22 cellular contexts compared by ENCODE assay signal in the genomic region with DNA sequence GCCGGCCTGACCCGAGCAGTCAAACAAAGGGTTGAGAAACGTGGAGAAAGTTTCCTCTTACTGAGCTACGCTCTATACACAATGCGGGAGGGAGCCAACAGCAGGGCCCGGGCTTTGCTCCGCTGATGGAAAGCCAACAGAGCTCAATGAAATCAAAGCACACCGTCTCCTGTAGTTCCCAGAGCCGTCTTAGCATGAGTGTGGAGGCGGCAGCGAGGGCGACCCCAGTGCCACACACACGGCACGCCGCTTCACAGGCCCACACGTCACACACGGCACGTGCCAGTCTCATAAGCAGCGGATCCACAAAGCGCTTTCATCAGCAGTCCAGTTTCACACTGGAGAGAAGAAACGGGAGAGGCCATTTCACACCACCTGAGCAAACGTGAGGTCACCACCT. TPM values are rescaled to one million over a fixed set of nuclear protein-coding genes. Genes with fewer than 3 reads are reported as not detected.
A peak's percentile ranks its signal among the peaks of the same experiment; 100 is the strongest.
DNase-seq lines count a peak whose midpoint lies in the region; ATAC-seq and TF ChIP-seq lines count a peak whose summit lies in the region.
"Had no signal": no experiment of that assay in that cellular context is flagged by ENCODE, and none has a peak within 500 bp of the region (broad histone marks: within the 10 kb centered on the region; RNA-seq: fewer than 3 reads in every experiment).

No MANE protein-coding gene starts in this region.

- CTCF ChIA-PET in CD8-positive, alpha-beta T cell (lab: Charles Lee) = interaction anchor here (1.9 kb wide), 1 partner anchor 34 kb away, joined by 4 read pairs; a partner anchor contains a TSS

- H3K9me3 ChIP-seq in CD8-positive, alpha-beta T cell (ENCODE audit: low read length) = no peaks in the 10 kb centered on the region
- H3K9me3 ChIP-seq: esophagus muscularis mucosa, gastrocnemius medialis, pancreas, thyroid gland had no signal

- DNase-seq in CD14-positive monocyte (ENCODE audit: low spot score) (peak; percentile 25), OCI-M1 (lab: John Stamatoyannopoulos, UW) (no peak), anterior cingulate cortex (lab: John Stamatoyannopoulos, UW) (no peak), NCI-H1105 treated with DMSO at 0.1 percent for 48 hours (lab: John Stamatoyannopoulos, UW) (no peak)
- DNase-seq in CD8-positive, alpha-beta T cell = peak in 1 of 7 experiments; percentile 27
- no peak for DNase-seq in activated T-helper 1 cell treated with anti-CD3 and anti-CD28 coated beads, Interleukin-12 subunit alpha, Interleukin-12 subunit beta, Interleukin-2, Interleukin-4 antibody, amounts not matched to agents 30 ng/mL and 10 ng/mL and 1 ng/mL, durations not matched to agents 14 hours and 24 hours and 36 hours (ENCODE audit: low spot score)
- DNase-seq in naive thymus-derived CD8-positive, alpha-beta T cell = no peak
- DNase-seq: activated gamma-delta T cell; cerebellar nuclear complex; gastrocnemius medialis; Karpas-422; mammary epithelial cell; NCI-H187 treated with DMSO at 0.1 percent for 48 hours; NCI-H345; PC-3; SHP77; stimulated activated naive B cell treated with anti-CD40 and anti-IgM and Interleukin-4, amounts not matched to agents 10 μg/mL and 1 μg/mL and 100 μg/mL, for 72 hours; thyroid gland; WERI-Rb-1 had no signal

- H3K27me3 Mint-ChIP-seq in CD14-positive monocyte (ENCODE audit: low read depth in 3 of 3) = no peaks in the 10 kb centered on the region
- H3K27me3 Mint-ChIP-seq in CD8-positive, alpha-beta T cell (ENCODE audit: low read depth) = no peaks in the 10 kb centered on the region
- no peaks in the 10 kb centered on the region for H3K27me3 Mint-ChIP-seq in activated T-helper 1 cell treated with anti-CD3 and anti-CD28 coated beads, Interleukin-12 subunit alpha, Interleukin-12 subunit beta, Interleukin-2, Interleukin-4 antibody, amounts not matched to agents 30 ng/mL and 10 ng/mL and 1 ng/mL, durations not matched to agents 14 hours and 24 hours and 36 hours (ENCODE audit: insufficient read depth)
- H3K27me3 Mint-ChIP-seq in naive thymus-derived CD8-positive, alpha-beta T cell = no peaks in the 10 kb centered on the region
- H3K27me3 Mint-ChIP-seq: stimulated activated naive B cell treated with anti-CD40 and anti-IgM and Interleukin-4, amounts not matched to agents 10 μg/mL and 1 μg/mL and 100 μg/mL, for 72 hours had no signal

- H3K4me3 ChIP-seq in CD8-positive, alpha-beta T cell (ENCODE audit: low read depth, low read length) = no peak overlapping the region
- H3K4me3 ChIP-seq: esophagus muscularis mucosa, gastrocnemius medialis, pancreas, thyroid gland had no signal

- no peak overlapping the region for H3K27ac Mint-ChIP-seq in CD14-positive monocyte
- peak overlapping the region; percentile 97 for H3K27ac Mint-ChIP-seq in CD8-positive, alpha-beta T cell
- peak overlapping the region; percentile 93 for H3K27ac Mint-ChIP-seq in activated T-helper 1 cell treated with anti-CD3 and anti-CD28 coated beads, Interleukin-12 subunit alpha, Interleukin-12 subunit beta, Interleukin-2, Interleukin-4 antibody, amounts not matched to agents 30 ng/mL and 10 ng/mL and 1 ng/mL, durations not matched to agents 14 hours and 24 hours and 36 hours
- H3K27ac Mint-ChIP-seq in naive thymus-derived CD8-positive, alpha-beta T cell = peak overlapping the region in 8 of 10 donors; percentile 75 to 99 (median 90)
- H3K27ac Mint-ChIP-seq: stimulated activated naive B cell treated with anti-CD40 and anti-IgM and Interleukin-4, amounts not matched to agents 10 μg/mL and 1 μg/mL and 100 μg/mL, for 72 hours had no signal

- peaks cover 49% of the 10 kb centered on the region for H3K4me1 ChIP-seq in CD8-positive, alpha-beta T cell (ENCODE audit: insufficient read depth, low read length)
- H3K4me1 ChIP-seq: esophagus muscularis mucosa, gastrocnemius medialis, pancreas had no signal

- ATAC-seq in CD8-positive, alpha-beta T cell = no peak
- no peak for ATAC-seq in naive thymus-derived CD8-positive, alpha-beta T cell
- ATAC-seq: gastrocnemius medialis; pancreas; PC-3; sciatic nerve; stimulated activated naive B cell treated with anti-CD40 and anti-IgM and Interleukin-4, amounts not matched to agents 10 μg/mL and 1 μg/mL and 100 μg/mL, for 72 hours had no signal

- H3K36me3 ChIP-seq in CD8-positive, alpha-beta T cell (ENCODE audit: insufficient read depth, low read length) = peaks cover 38% of the 10 kb centered on the region

- H3K9me3 Mint-ChIP-seq in CD14-positive monocyte = no peaks in the 10 kb centered on the region
- no peaks in the 10 kb centered on the region for H3K9me3 Mint-ChIP-seq in CD8-positive, alpha-beta T cell
- H3K9me3 Mint-ChIP-seq in activated T-helper 1 cell treated with anti-CD3 and anti-CD28 coated beads, Interleukin-12 subunit alpha, Interleukin-12 subunit beta, Interleukin-2, Interleukin-4 antibody, amounts not matched to agents 30 ng/mL and 10 ng/mL and 1 ng/mL, durations not matched to agents 14 hours and 24 hours and 36 hours = no peaks in the 10 kb centered on the region
- no peaks in the 10 kb centered on the region for H3K9me3 Mint-ChIP-seq in naive thymus-derived CD8-positive, alpha-beta T cell
- H3K9me3 Mint-ChIP-seq: stimulated activated naive B cell treated with anti-CD40 and anti-IgM and Interleukin-4, amounts not matched to agents 10 μg/mL and 1 μg/mL and 100 μg/mL, for 72 hours had no signal

- peaks cover 93 to 100% of the 10 kb centered on the region in 2 donors for H3K36me3 Mint-ChIP-seq in CD14-positive monocyte
- peaks cover 74% of the 10 kb centered on the region for H3K36me3 Mint-ChIP-seq in CD8-positive, alpha-beta T cell
- peaks cover 61% of the 10 kb centered on the region for H3K36me3 Mint-ChIP-seq in activated T-helper 1 cell treated with anti-CD3 and anti-CD28 coated beads, Interleukin-12 subunit alpha, Interleukin-12 subunit beta, Interleukin-2, Interleukin-4 antibody, amounts not matched to agents 30 ng/mL and 10 ng/mL and 1 ng/mL, durations not matched to agents 14 hours and 24 hours and 36 hours (ENCODE audit: low read depth)
- peaks cover 0 to 72% (median 29%) of the 10 kb centered on the region in 3 donors for H3K36me3 Mint-ChIP-seq in naive thymus-derived CD8-positive, alpha-beta T cell

- H3K27me3 ChIP-seq in CD8-positive, alpha-beta T cell (ENCODE audit: insufficient read depth, low read length) = no peaks in the 10 kb centered on the region
- H3K27me3 ChIP-seq: esophagus muscularis mucosa, gastrocnemius medialis, pancreas, thyroid gland had no signal

- no peak overlapping the region for H3K4me3 Mint-ChIP-seq in CD14-positive monocyte
- no peak overlapping the region for H3K4me3 Mint-ChIP-seq in CD8-positive, alpha-beta T cell
- H3K4me3 Mint-ChIP-seq in activated T-helper 1 cell treated with anti-CD3 and anti-CD28 coated beads, Interleukin-12 subunit alpha, Interleukin-12 subunit beta, Interleukin-2, Interleukin-4 antibody, amounts not matched to agents 30 ng/mL and 10 ng/mL and 1 ng/mL, durations not matched to agents 14 hours and 24 hours and 36 hours = no peak overlapping the region
- peak overlapping the region in 3 of 10 donors; percentile 7 to 96 (median 59) for H3K4me3 Mint-ChIP-seq in naive thymus-derived CD8-positive, alpha-beta T cell
- H3K4me3 Mint-ChIP-seq: stimulated activated naive B cell treated with anti-CD40 and anti-IgM and Interleukin-4, amounts not matched to agents 10 μg/mL and 1 μg/mL and 100 μg/mL, for 72 hours had no signal

- intact Hi-C loops in CD14-positive monocyte (cut with micrococcal nuclease) = no loop called here
- intact Hi-C loops in CD8-positive, alpha-beta T cell (cut with DNase I, micrococcal nuclease) = no loop called here
- intact Hi-C loops in activated T-helper 1 cell treated with anti-CD3 and anti-CD28 coated beads, Interleukin-12 subunit alpha, Interleukin-12 subunit beta, Interleukin-2, Interleukin-4 antibody, amounts not matched to agents 30 ng/mL and 10 ng/mL and 1 ng/mL, durations not matched to agents 14 hours and 24 hours and 36 hours (cut with micrococcal nuclease) = no loop called here

- H3K4me1 Mint-ChIP-seq in CD14-positive monocyte = peaks cover 7% of the 10 kb centered on the region
- H3K4me1 Mint-ChIP-seq in CD8-positive, alpha-beta T cell (ENCODE audit: low read depth) = peaks cover 51% of the 10 kb centered on the region
- peaks cover 47% of the 10 kb centered on the region for H3K4me1 Mint-ChIP-seq in activated T-helper 1 cell treated with anti-CD3 and anti-CD28 coated beads, Interleukin-12 subunit alpha, Interleukin-12 subunit beta, Interleukin-2, Interleukin-4 antibody, amounts not matched to agents 30 ng/mL and 10 ng/mL and 1 ng/mL, durations not matched to agents 14 hours and 24 hours and 36 hours (ENCODE audit: low read depth)
- H3K4me1 Mint-ChIP-seq in naive thymus-derived CD8-positive, alpha-beta T cell = peaks cover 30 to 59% (median 53%) of the 10 kb centered on the region in 4 donors

- TF ChIP-seq CTCF in CD14-positive monocyte (IDR thresholded peaks at IDR 0.05) = no peak
- TF ChIP-seq CTCF in CD8-positive, alpha-beta T cell (IDR thresholded peaks at IDR 0.05) = no peak

- POLR2A ChIA-PET in CD8-positive, alpha-beta T cell (lab: Charles Lee) = interaction anchor here (2.3 to 6.0 kb wide), 2 partner anchors 15 to 34 kb away, joined by 7 to 92 read pairs; a partner anchor contains a TSS
- POLR2A ChIA-PET in naive thymus-derived CD8-positive, alpha-beta T cell (lab: Charles Lee) = interaction anchor here (0.6 to 7.1 kb wide), 2 partner anchors 34 to 1199 kb away, joined by 6 to 117 read pairs; a partner anchor contains a TSS

- no peak overlapping the region for H3K27ac ChIP-seq in CD8-positive, alpha-beta T cell (ENCODE audit: low read depth, low read length)
- H3K27ac ChIP-seq: esophagus muscularis mucosa, gastrocnemius medialis, pancreas, WERI-Rb-1 had no signal

RNA-seq across cellular contexts. Expression of a gene that starts 34.7 kb away (rescaled TPM):
- polyA plus RNA-seq in CD14-positive monocyte = 10 to 100 TPM; 10.4 to 14.3 TPM
- total RNA-seq in CD8-positive, alpha-beta T cell = 1 to 10 TPM; 2.4 to 4.7 TPM
- total RNA-seq in activated T-helper 1 cell treated with anti-CD3 and anti-CD28 coated beads, Interleukin-12 subunit alpha, Interleukin-12 subunit beta, Interleukin-2, Interleukin-4 antibody, amounts not matched to agents 30 ng/mL and 10 ng/mL and 1 ng/mL, durations not matched to agents 14 hours and 24 hours and 36 hours = 6.9 and 9.4 TPM in 2 replicates
- total RNA-seq in naive thymus-derived CD8-positive, alpha-beta T cell = 10 to 100 TPM; 11.1 to 13.0 TPM
- polyA plus RNA-seq in naive thymus-derived CD8-positive, alpha-beta T cell = 10 to 100 TPM; 13.7 to 17.3 (median 17.1) TPM

RNA-seq across cellular contexts. Expression of a gene that starts 34.9 kb away (rescaled TPM):
- 1 to 10 TPM; 2.5 to 3.7 TPM for polyA plus RNA-seq in CD14-positive monocyte
- 10 to 100 TPM; 74.9 to 81.1 TPM for total RNA-seq in CD8-positive, alpha-beta T cell
- 43.8 and 45.2 TPM in 2 replicates for total RNA-seq in activated T-helper 1 cell treated with anti-CD3 and anti-CD28 coated beads, Interleukin-12 subunit alpha, Interleukin-12 subunit beta, Interleukin-2, Interleukin-4 antibody, amounts not matched to agents 30 ng/mL and 10 ng/mL and 1 ng/mL, durations not matched to agents 14 hours and 24 hours and 36 hours
- 10 to 100 TPM; 89.2 to 91.2 TPM for total RNA-seq in naive thymus-derived CD8-positive, alpha-beta T cell
- polyA plus RNA-seq in naive thymus-derived CD8-positive, alpha-beta T cell = 1 to 10 TPM; 3.5 to 7.5 (median 3.7) TPM

Comparison
In these comparisons a context has a peak if more than half of its experiments do, and no peak if none do; other contexts are left out.
1. H3K27ac Mint-ChIP-seq: peak in CD8-positive, alpha-beta T cell (single experiment), activated T-helper 1 cell treated with anti-CD3 and anti-CD28 coated beads, Interleukin-12 subunit alpha, Interleukin-12 subunit beta, Interleukin-2, Interleukin-4 antibody, amounts not matched to agents 30 ng/mL and 10 ng/mL and 1 ng/mL, durations not matched to agents 14 hours and 24 hours and 36 hours (single experiment) and naive thymus-derived CD8-positive, alpha-beta T cell (8 of 10); none in CD14-positive monocyte (0 of 7).